In genomic region chr20:9617062-9617461, GRCh38 we compare ENCODE assay signal across 8 cellular contexts.
DNase-seq lines count a peak whose midpoint lies in the region; ATAC-seq and TF ChIP-seq lines count a peak whose summit lies in the region.

No MANE protein-coding gene starts in this region.

- TF ChIP-seq CTCF in KMS-11 (conservative IDR thresholded peaks at IDR 0.05; ENCODE audit: low read depth, low read length) (peak; percentile 80), OCI-LY3 (IDR thresholded peaks at IDR 0.05; ENCODE audit: low read depth, low read length) (peak; percentile 97), transverse colon (IDR thresholded peaks at IDR 0.05) (peak; percentile 64 to 82 (median 78))

- H4K20me1 ChIP-seq in KMS-11 (ENCODE audit: insufficient read depth) = no peaks in the 10 kb centered on the region
- H4K20me1 ChIP-seq in OCI-LY3 (ENCODE audit: insufficient read depth, low read length) = peaks cover 24% of the 10 kb centered on the region

- no peaks in the 10 kb centered on the region for H3K36me3 ChIP-seq in KMS-11 (ENCODE audit: insufficient read depth)
- no peaks in the 10 kb centered on the region for H3K36me3 ChIP-seq in OCI-LY3 (replicated peaks; ENCODE audit: low read depth, low read length)
- H3K36me3 ChIP-seq in transverse colon = no peaks in the 10 kb centered on the region

- H3K9ac ChIP-seq in KMS-11 = no peak overlapping the region
- H3K9ac ChIP-seq in OCI-LY3 (ENCODE audit: low read length) = no peak overlapping the region

- TF ChIP-seq POLR2A in transverse colon (IDR thresholded peaks at IDR 0.05) = no peak

- DNase-seq in AG08395 (ENCODE audit: low spot score) (peak; percentile 66), fibroblast of peridontal ligament (ENCODE audit: extremely low read depth) (peak; percentile 84), non-pigmented ciliary epithelial cell (ENCODE audit: low read depth) (peak; percentile 6), transverse colon (peak; percentile 56)
- peak; percentile 23 for DNase-seq in activated T-cell treated with anti-CD3 and anti-CD28 coated beads, Interleukin-2, amount 50 U/mL, for 1 hour

- H3K4me1 ChIP-seq in KMS-11 (ENCODE audit: low read depth, poor library complexity, severe bottlenecking) = peaks cover 25% of the 10 kb centered on the region
- peaks cover 18% of the 10 kb centered on the region for H3K4me1 ChIP-seq in OCI-LY3 (ENCODE audit: low read length)
- no peaks in the 10 kb centered on the region for H3K4me1 ChIP-seq in transverse colon

- no peak for TF ChIP-seq EP300 in transverse colon (IDR thresholded peaks at IDR 0.05; ENCODE audit: low read depth)

- peak; percentile 21 for ATAC-seq in GM18858 (IDR thresholded peaks at IDR 0.05; ENCODE audit: unreplicated experiment)

- intact Hi-C loops in transverse colon (cut with DNase I; ENCODE audit: low total_unique reads) = loop anchor here (10.0 kb wide), 1 partner anchor 298 kb away; no protein-coding TSS in a partner anchor

- H3K79me2 ChIP-seq in KMS-11 (ENCODE audit: insufficient read depth, low read depth) (no peaks in the 10 kb centered on the region), OCI-LY3 (ENCODE audit: low read length) (no peaks in the 10 kb centered on the region)

- 4 to 6% methylated on average over 6 to 9 of the region's 9 CpGs for WGBS in transverse colon (ENCODE audit: low coverage in 1 of 2), 2 donors

- H3K4me2 ChIP-seq in KMS-11 (peak overlapping the region; percentile 53), OCI-LY3 (ENCODE audit: low read length) (peak overlapping the region; percentile 75)

- in situ Hi-C loops in transverse colon (cut with MboI; ENCODE audit: low pct_ligation_motif_present in 1 of 4, low pct_unique_long_range_greater_than_20kb in 1 of 4, low sequenced_read_pairs in 3 of 4) = loop anchor here (10.0 to 25.0 kb wide), 3 partner anchors 295 to 470 kb away; no protein-coding TSS in a partner anchor

- H3K9me3 ChIP-seq in OCI-LY3 (ENCODE audit: insufficient read depth, low read length) (no peaks in the 10 kb centered on the region), transverse colon (no peaks in the 10 kb centered on the region)

- H3K27ac ChIP-seq in KMS-11 (no peak overlapping the region), OCI-LY3 (ENCODE audit: low read length) (no peak overlapping the region), transverse colon (no peak overlapping the region)

- H3K27me3 ChIP-seq in KMS-11 (ENCODE audit: insufficient read depth, low read depth) (no peaks in the 10 kb centered on the region), OCI-LY3 (ENCODE audit: low read depth, low read length) (peaks cover 48% of the 10 kb centered on the region), transverse colon (peaks cover 4% of the 10 kb centered on the region)

- H2AFZ ChIP-seq in KMS-11 (ENCODE audit: low read depth) (no peak overlapping the region), OCI-LY3 (ENCODE audit: low read depth, low read length) (no peak overlapping the region)

- H3K4me3 ChIP-seq in KMS-11 (IDR thresholded peaks at IDR 0.05; ENCODE audit: insufficient read depth, low read depth, low read length) (no peak overlapping the region), OCI-LY3 (ENCODE audit: low read length) (no peak overlapping the region; the same call in 1 of the 2 replicates), transverse colon (no peak overlapping the region)

Comparison
In these comparisons a context has a peak if more than half of its experiments do, and no peak if none do; other contexts are left out.
1. DNase-seq: peak in every context shown above with its lines; median percentile 84 in fibroblast of peridontal ligament; 66 in AG08395; 56 in transverse colon; 23 in activated T-cell treated with anti-CD3 and anti-CD28 coated beads, Interleukin-2, amount 50 U/mL, for 1 hour; 6 in non-pigmented ciliary epithelial cell.